Comparison of ENCODE assay signal across 16 cellular contexts in the genomic region with DNA sequence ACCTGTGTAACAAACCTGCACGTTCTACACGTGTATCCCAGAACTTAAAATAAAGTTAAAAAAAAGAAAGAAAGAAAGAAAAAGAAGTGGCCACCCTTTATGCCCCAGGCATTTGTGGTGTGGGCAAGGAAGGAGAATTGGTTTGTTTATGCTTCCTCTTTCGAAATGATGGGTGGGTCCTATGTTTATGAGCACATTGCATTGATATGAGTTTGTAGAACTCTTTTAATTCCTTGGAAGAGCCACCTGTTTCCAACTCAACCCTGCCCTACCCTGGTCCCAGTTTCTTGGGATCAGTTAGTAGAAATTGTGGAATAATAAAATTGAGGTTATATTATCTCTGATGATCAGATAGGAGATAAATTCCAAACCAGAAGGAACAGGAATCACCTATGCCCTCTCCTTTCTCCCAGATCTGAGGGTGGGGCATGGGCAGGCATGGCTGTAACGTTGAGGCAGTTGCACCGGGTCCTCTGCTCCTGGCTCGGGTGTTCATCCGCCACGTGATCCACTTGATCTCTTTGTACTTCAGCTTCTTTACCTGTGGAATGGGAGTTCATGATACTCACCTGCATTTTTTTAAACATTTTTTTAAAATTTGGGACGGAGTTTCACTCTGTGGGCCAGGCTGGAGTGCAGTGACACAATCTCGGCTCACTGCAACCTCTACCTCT. TPM values are rescaled to one million over a fixed set of nuclear protein-coding genes. Genes with fewer than 3 reads are reported as not detected.
A peak's percentile ranks its signal among the peaks of the same experiment; 100 is the strongest.
DNase-seq lines count a peak whose midpoint lies in the region; ATAC-seq and TF ChIP-seq lines count a peak whose summit lies in the region.
"Had no signal": no experiment of that assay in that cellular context is flagged by ENCODE, and none has a peak within 500 bp of the region (broad histone marks: within the 10 kb centered on the region; RNA-seq: fewer than 3 reads in every experiment).

No MANE protein-coding gene starts in this region.

- H3K9me2 ChIP-seq in PC-9 (ENCODE audit: insufficient read depth) = no peaks in the 10 kb centered on the region

- no peak overlapping the region for H3K4me3 Mint-ChIP-seq in HFFc6
- no peak overlapping the region for H3K4me3 Mint-ChIP-seq in CD4-positive, alpha-beta memory T cell
- H3K4me3 Mint-ChIP-seq: neural crest cell had no signal

- H3K4me2 ChIP-seq in BLaER1 treated with 17β-estradiol and CSF1 and Interleukin-3, amounts not matched to agents 10 nM and 100 nM = peak overlapping the region; percentile 56 to 97 (median 88)
- peak overlapping the region; percentile 70 for H3K4me2 ChIP-seq in PC-9

- POLR2A ChIA-PET in PC-9 (lab: Charles Lee; ENCODE audit: unreplicated experiment) = interaction anchor here (0.7 kb wide), 2 partner anchors 56 to 688 kb away, joined by 4 to 13 read pairs; no protein-coding TSS in a partner anchor
- POLR2A ChIA-PET in CD4-positive, alpha-beta memory T cell (lab: Charles Lee; ENCODE audit: partially characterized antibody) = no interaction called here

- CTCF ChIA-PET in PC-9 (lab: Charles Lee) = interaction anchor here (0.7 to 1.2 kb wide), 2 partner anchors 11 to 361 kb away, joined by 4 to 10 read pairs; no protein-coding TSS in a partner anchor
- CTCF ChIA-PET in CD4-positive, alpha-beta memory T cell (lab: Charles Lee; ENCODE audit: partially characterized antibody) = interaction anchor here (1.1 kb wide), 1 partner anchor 55 kb away, joined by 3 read pairs; a partner anchor contains a TSS

- H3K27ac Mint-ChIP-seq in HFFc6 = no peak overlapping the region
- peak overlapping the region in 1 of 7 donors; percentile 25 for H3K27ac Mint-ChIP-seq in CD4-positive, alpha-beta memory T cell

- no peak overlapping the region for H2AFZ ChIP-seq in PC-9

- TF ChIP-seq CTCF in HFFc6 (IDR thresholded peaks at IDR 0.05) (no peak), PC-9 (conservative IDR thresholded peaks at IDR 0.05) (no peak)

- peak overlapping the region in 8 of 11 experiments; percentile 20 to 72 (median 66); a peak in 14 of 22 replicates for H3K9ac ChIP-seq in BLaER1 treated with 17β-estradiol and CSF1 and Interleukin-3, amounts not matched to agents 10 nM and 100 nM

- no peaks in the 10 kb centered on the region for H3K9me3 Mint-ChIP-seq in HFFc6
- no peaks in the 10 kb centered on the region for H3K9me3 Mint-ChIP-seq in CD4-positive, alpha-beta memory T cell
- H3K9me3 Mint-ChIP-seq: neural crest cell had no signal

- H3K4me1 Mint-ChIP-seq in HFFc6 (ENCODE audit: low read depth) = peaks cover 10% of the 10 kb centered on the region; the same call in 1 of the 2 replicates
- H3K4me1 Mint-ChIP-seq in CD4-positive, alpha-beta memory T cell = peaks cover 0 to 3% (median 0%) of the 10 kb centered on the region in 4 donors
- H3K4me1 Mint-ChIP-seq: neural crest cell had no signal

- H3K9me3 ChIP-seq in BLaER1 treated with 17β-estradiol and CSF1 and Interleukin-3, amounts not matched to agents 10 nM and 100 nM (replicated peaks in 1 of 11) = no peaks in the 10 kb centered on the region
- H3K9me3 ChIP-seq in PC-9 (ENCODE audit: insufficient read depth, low read depth) = no peaks in the 10 kb centered on the region
- H3K9me3 ChIP-seq in CD4-positive, alpha-beta memory T cell (ENCODE audit: control insufficient read depth in 1 of 2, low read length in 2 of 2) = no peaks in the 10 kb centered on the region
- H3K9me3 ChIP-seq: spleen had no signal

- peaks cover 0 to 23% (median 0%) of the 10 kb centered on the region in 11 experiments; a peak in 2 of 22 replicates for H3K36me3 ChIP-seq in BLaER1 treated with 17β-estradiol and CSF1 and Interleukin-3, amounts not matched to agents 10 nM and 100 nM
- peaks cover 23% of the 10 kb centered on the region for H3K36me3 ChIP-seq in PC-9 (ENCODE audit: low read depth)
- no peaks in the 10 kb centered on the region for H3K36me3 ChIP-seq in CD4-positive, alpha-beta memory T cell (ENCODE audit: insufficient read depth, low read length)

- no peaks in the 10 kb centered on the region for H3K27me3 Mint-ChIP-seq in HFFc6 (ENCODE audit: insufficient read depth)
- H3K27me3 Mint-ChIP-seq in CD4-positive, alpha-beta memory T cell = no peaks in the 10 kb centered on the region

- H3K4me1 ChIP-seq in BLaER1 treated with 17β-estradiol and CSF1 and Interleukin-3, amounts not matched to agents 10 nM and 100 nM = peaks cover 26 to 57% (median 48%) of the 10 kb centered on the region in 10 experiments
- peaks cover 72% of the 10 kb centered on the region for H3K4me1 ChIP-seq in PC-9 (replicated peaks; ENCODE audit: insufficient read depth)
- no peaks in the 10 kb centered on the region for H3K4me1 ChIP-seq in CD4-positive, alpha-beta memory T cell (ENCODE audit: insufficient read depth, low read length)

- H4K20me1 ChIP-seq in BLaER1 treated with 17β-estradiol and CSF1 and Interleukin-3, amounts not matched to agents 10 nM and 100 nM = peaks cover 0 to 33% (median 0%) of the 10 kb centered on the region in 11 experiments; a peak in 2 of 22 replicates
- H4K20me1 ChIP-seq in PC-9 (ENCODE audit: insufficient read depth) = no peaks in the 10 kb centered on the region

- peaks cover 58% of the 10 kb centered on the region for H3F3A ChIP-seq in PC-9 (ENCODE audit: insufficient read depth, low read depth)

- H3K79me2 ChIP-seq in PC-9 (ENCODE audit: low read depth) = peaks cover 80% of the 10 kb centered on the region

- peak; percentile 25 for DNase-seq in HFFc6
- DNase-seq in PC-9 = peak; percentile 56 to 98
- peak; percentile 71 to 85 for DNase-seq in left colon
- DNase-seq in left ventricle myocardium superior = no peak
- DNase-seq in hepatic stellate cell (ENCODE audit: low spot score) = no peak
- DNase-seq in CD4-positive, alpha-beta memory T cell = no peak
- DNase-seq in occipital lobe (lab: John Stamatoyannopoulos, UW) = no peak
- DNase-seq: activated CD4-positive, alpha-beta T cell treated with anti-CD3 and anti-CD28 coated beads, Interleukin-2, amount 50 U/mL, for 4 hours; activated effector memory CD4-positive, alpha-beta T cell treated with anti-CD3 and anti-CD28 coated beads, Interleukin-2, amount 50 U/mL, for 16 hours; central memory CD4-positive, alpha-beta T cell; NCI-H510A treated with DMSO at 0.1 percent for 48 hours; spleen; SW 1271 had no signal

- no peaks in the 10 kb centered on the region for H3K27me3 ChIP-seq in BLaER1 treated with 17β-estradiol and CSF1 and Interleukin-3, amounts not matched to agents 10 nM and 100 nM
- H3K27me3 ChIP-seq in PC-9 (ENCODE audit: insufficient read depth, low read depth) = no peaks in the 10 kb centered on the region
- no peaks in the 10 kb centered on the region for H3K27me3 ChIP-seq in CD4-positive, alpha-beta memory T cell (ENCODE audit: insufficient read depth, low read length)
- H3K27me3 ChIP-seq: spleen had no signal

- intact Hi-C loops in PC-9 (cut with micrococcal nuclease; ENCODE audit: unreplicated experiment) = loop anchor here (1.0 kb wide), 2 partner anchors 25 to 61 kb away; no protein-coding TSS in a partner anchor
- intact Hi-C loops in left colon (cut with DNase I, micrococcal nuclease) = no loop called here
- intact Hi-C loops in left ventricle myocardium superior (cut with micrococcal nuclease) = no loop called here
- intact Hi-C loops in CD4-positive, alpha-beta memory T cell (cut with micrococcal nuclease) = no loop called here

- H3K36me3 Mint-ChIP-seq in HFFc6 (ENCODE audit: low read depth) = no peaks in the 10 kb centered on the region; the same call in 1 of the 2 replicates
- H3K36me3 Mint-ChIP-seq in CD4-positive, alpha-beta memory T cell = peaks cover 5 to 8% of the 10 kb centered on the region in 2 donors

- H3K4me3 ChIP-seq in BLaER1 treated with 17β-estradiol and CSF1 and Interleukin-3, amounts not matched to agents 10 nM and 100 nM = peak overlapping the region in 6 of 10 experiments; percentile 10 to 37 (median 32); a peak in 8 of 20 replicates
- H3K4me3 ChIP-seq in PC-9 = peak overlapping the region; percentile 39; the same call in 1 of the 2 replicates
- no peak overlapping the region for H3K4me3 ChIP-seq in CD4-positive, alpha-beta memory T cell (ENCODE audit: low read length in 2 of 2)
- H3K4me3 ChIP-seq: spleen had no signal

- ATAC-seq in left colon (peak; percentile 84), left ventricle myocardium superior (no peak)

- no TSS peak for BruUV-seq in PC-9 (replicated peaks; lab: Mats Ljungman, UMichigan)

- peak overlapping the region in 9 of 11 experiments; percentile 58 to 87 (median 82); a peak in 18 of 22 replicates for H3K27ac ChIP-seq in BLaER1 treated with 17β-estradiol and CSF1 and Interleukin-3, amounts not matched to agents 10 nM and 100 nM
- peak overlapping the region; percentile 64 for H3K27ac ChIP-seq in PC-9
- H3K27ac ChIP-seq in CD4-positive, alpha-beta memory T cell (ENCODE audit: low read depth, low read length) = no peak overlapping the region

RNA-seq across cellular contexts. Expression of a gene that starts 15.9 kb away (rescaled TPM):
- not detected for total RNA-seq in HFFc6 (2021; fragmentation: NEBNext Ultra II Directional; extraction: Animal tissue kit (Norgen Biotek cat#: 25700))
- total RNA-seq in PC-9 (2021) (not detected in 2 replicates), left colon (1 to 10 TPM; 4.5 to 7.1 TPM), left ventricle myocardium superior (0.32 TPM), occipital lobe (not detected)
- not detected for total RNA-seq in CD4-positive, alpha-beta memory T cell
- polyA plus RNA-seq in CD4-positive, alpha-beta memory T cell = under 1 TPM in 1 of 2 donors, not detected in 1; 0.64 TPM
- polyA plus RNA-seq: spleen, urinary bladder had no signal

RNA-seq across cellular contexts. Expression of a gene that starts 25.9 kb away (rescaled TPM):
- total RNA-seq in HFFc6 (2021; fragmentation: NEBNext Ultra II Directional; extraction: Animal tissue kit (Norgen Biotek cat#: 25700)) = 10 to 100 TPM; 14.9 to 20.4 (median 17.5) TPM
- 14.8 and 15.1 TPM in 2 replicates for total RNA-seq in PC-9 (2021)
- total RNA-seq in left colon = 10 to 100 TPM; 29.1 to 33.9 TPM
- 55.9 TPM for total RNA-seq in left ventricle myocardium superior
- 10 to 100 TPM; 81.1 to 86.0 TPM for total RNA-seq in CD4-positive, alpha-beta memory T cell
- 10 to 100 TPM; 58.3 to 72.8 TPM for polyA plus RNA-seq in CD4-positive, alpha-beta memory T cell
- 24.2 TPM for total RNA-seq in occipital lobe

RNA-seq across cellular contexts. Expression of a gene that starts 26.7 kb away (rescaled TPM):
- 10 to 100 TPM; 15.3 to 23.3 (median 17.5) TPM for total RNA-seq in HFFc6 (2021; fragmentation: NEBNext Ultra II Directional; extraction: Animal tissue kit (Norgen Biotek cat#: 25700))
- total RNA-seq in PC-9 (2021) = 149 and 154 TPM in 2 replicates
- total RNA-seq in left colon = 100 to 1,000 TPM; 146 to 150 TPM
- 22.5 TPM for total RNA-seq in left ventricle myocardium superior
- total RNA-seq in CD4-positive, alpha-beta memory T cell = 10 to 100 TPM; 20.8 to 24.8 TPM
- polyA plus RNA-seq in CD4-positive, alpha-beta memory T cell = 1 to 10 TPM; 1.7 to 2.4 TPM
- total RNA-seq in occipital lobe = 1.9 TPM

RNA-seq across cellular contexts. Expression of a gene that starts 55.4 kb away (rescaled TPM):
- total RNA-seq in HFFc6 (2021; fragmentation: NEBNext Ultra II Directional; extraction: Animal tissue kit (Norgen Biotek cat#: 25700)) = 100 to 1,000 TPM; 214 to 272 (median 261) TPM
- total RNA-seq in PC-9 (2021) (72.9 and 102 TPM in 2 replicates), left colon (100 to 1,000 TPM; 113 to 155 TPM), left ventricle myocardium superior (22.8 TPM), occipital lobe (45.7 TPM)
- 10 to 100 TPM; 30.3 to 30.7 TPM for total RNA-seq in CD4-positive, alpha-beta memory T cell
- polyA plus RNA-seq in CD4-positive, alpha-beta memory T cell = 10 to 100 TPM; 17.8 to 23.9 TPM

RNA-seq across cellular contexts. Expression of a gene that starts 55.5 kb away (rescaled TPM):
- total RNA-seq in HFFc6 (2021; fragmentation: NEBNext Ultra II Directional; extraction: Animal tissue kit (Norgen Biotek cat#: 25700)) = under 1 TPM; 0.12 to 0.76 (median 0.28) TPM
- total RNA-seq in PC-9 (2021) (4.9 and 11.6 TPM in 2 replicates), left colon (1 to 10 TPM; 2.1 to 2.8 TPM), left ventricle myocardium superior (0.55 TPM), occipital lobe (2.0 TPM)
- 1 to 10 TPM; 5.3 to 6.8 TPM for total RNA-seq in CD4-positive, alpha-beta memory T cell
- under 1 TPM in 1 of 2 donors, not detected in 1; 0.24 TPM for polyA plus RNA-seq in CD4-positive, alpha-beta memory T cell

Comparison
In these comparisons a context has a peak if more than half of its experiments do, and no peak if none do; other contexts are left out.
1. H3K4me3 ChIP-seq: peak in BLaER1 treated with 17β-estradiol and CSF1 and Interleukin-3, amounts not matched to agents 10 nM and 100 nM (6 of 10) and PC-9 (single experiment); none in CD4-positive, alpha-beta memory T cell (0 of 2).
2. DNase-seq: peak in HFFc6 (single experiment), PC-9 (2 of 2) and left colon (2 of 2); none in left ventricle myocardium superior (single experiment), hepatic stellate cell (single experiment), CD4-positive, alpha-beta memory T cell (0 of 5) and occipital lobe (single experiment).